29 cellular contexts compared by ENCODE assay signal in genomic region chr2:132760405-132760804, GRCh38.
DNase-seq lines count a peak whose midpoint lies in the region; ATAC-seq and TF ChIP-seq lines count a peak whose summit lies in the region.
"Had no signal": no experiment of that assay in that cellular context is flagged by ENCODE, and none has a peak within 500 bp of the region (broad histone marks: within the 10 kb centered on the region; RNA-seq: fewer than 3 reads in every experiment).

No MANE protein-coding gene starts in this region.

- no peaks in the 10 kb centered on the region; the same call in 1 of the 2 replicates for H4K20me1 ChIP-seq in GM23338 (replicated peaks; ENCODE audit: insufficient read depth)

- CTCF ChIA-PET in Caco-2 (lab: Charles Lee): no interaction called here

- H3K4me3 Mint-ChIP-seq in Caco-2 (ENCODE audit: unreplicated experiment) (no peak overlapping the region), GM23338 (no peak overlapping the region)
- H3K4me3 Mint-ChIP-seq: activated B cell treated with CpG ODN at 0.5 μM for 24 hours; activated CD4-positive, alpha-beta memory T cell treated with anti-CD3 and anti-CD28 coated beads for 36 hours; activated naive CD8-positive, alpha-beta T cell treated with anti-CD3 and anti-CD28 coated beads, Interleukin-2, amount 50 U/mL, for 24 hours; CD4-positive, alpha-beta memory T cell; memory B cell; stimulated activated memory B cell treated with anti-CD40 and anti-IgM and Interleukin-4, amounts not matched to agents 10 μg/mL and 1 μg/mL and 100 μg/mL, for 72 hours had no signal

- no peaks in the 10 kb centered on the region for H3K27me3 ChIP-seq in Caco-2 (replicated peaks; ENCODE audit: control insufficient read depth, insufficient read depth, low read length)
- H3K27me3 ChIP-seq in GM23338 (ENCODE audit: insufficient read depth): no peaks in the 10 kb centered on the region
- H3K27me3 ChIP-seq: body of pancreas, heart right ventricle had no signal

- no peaks in the 10 kb centered on the region for H3F3A ChIP-seq in GM23338 (replicated peaks; ENCODE audit: low read depth)

- H3K4me1 Mint-ChIP-seq in Caco-2 (ENCODE audit: low read depth, unreplicated experiment): peaks cover 45% of the 10 kb centered on the region
- H3K4me1 Mint-ChIP-seq in GM23338: peaks cover 5% of the 10 kb centered on the region; the same call in 2 of the 3 replicates
- H3K4me1 Mint-ChIP-seq: activated B cell treated with CpG ODN at 0.5 μM for 24 hours; activated naive CD8-positive, alpha-beta T cell treated with anti-CD3 and anti-CD28 coated beads, Interleukin-2, amount 50 U/mL, for 24 hours; CD4-positive, alpha-beta memory T cell; memory B cell; stimulated activated memory B cell treated with anti-CD40 and anti-IgM and Interleukin-4, amounts not matched to agents 10 μg/mL and 1 μg/mL and 100 μg/mL, for 72 hours had no signal

- H3K27ac Mint-ChIP-seq in Caco-2 (ENCODE audit: unreplicated experiment) (peak overlapping the region; percentile 29), GM23338 (no peak overlapping the region)
- H3K27ac Mint-ChIP-seq: activated B cell treated with CpG ODN at 0.5 μM for 24 hours; activated CD4-positive, alpha-beta memory T cell treated with anti-CD3 and anti-CD28 coated beads for 36 hours; activated naive CD8-positive, alpha-beta T cell treated with anti-CD3 and anti-CD28 coated beads, Interleukin-2, amount 50 U/mL, for 24 hours; CD4-positive, alpha-beta memory T cell; memory B cell; stimulated activated memory B cell treated with anti-CD40 and anti-IgM and Interleukin-4, amounts not matched to agents 10 μg/mL and 1 μg/mL and 100 μg/mL, for 72 hours had no signal

- H3K4me3 ChIP-seq in Caco-2 (ENCODE audit: low read depth, low read length): no peak overlapping the region
- no peak overlapping the region for H3K4me3 ChIP-seq in GM23338
- H3K4me3 ChIP-seq: body of pancreas, heart right ventricle, skin epidermis, thoracic aorta had no signal

- 0 out of 2 replicates have a peak overlapping the region, but pooled peaks have one; percentile 6 for H2AFZ ChIP-seq in GM23338

- H3K79me2 ChIP-seq in GM23338 (replicated peaks; ENCODE audit: insufficient read depth): no peaks in the 10 kb centered on the region

- H3K36me3 ChIP-seq in Caco-2 (ENCODE audit: control insufficient read depth, insufficient read depth, low read length) (no peaks in the 10 kb centered on the region), GM23338 (ENCODE audit: insufficient read depth) (no peaks in the 10 kb centered on the region)
- H3K36me3 ChIP-seq: heart right ventricle, thoracic aorta had no signal

- peaks cover 12% of the 10 kb centered on the region; the same call in 1 of the 2 replicates for H3K9me3 ChIP-seq in Caco-2
- H3K9me3 ChIP-seq: body of pancreas, thoracic aorta had no signal

- ATAC-seq in GM18873 (IDR thresholded peaks at IDR 0.05; ENCODE audit: low FRiP score, unreplicated experiment) (peak; percentile 57), GM23338 (no peak), HG03469 (IDR thresholded peaks at IDR 0.05; ENCODE audit: unreplicated experiment) (peak; percentile 38)
- ATAC-seq: activated naive CD8-positive, alpha-beta T cell treated with anti-CD3 and anti-CD28 coated beads, Interleukin-2, amount 50 U/mL, for 24 hours; body of pancreas; heart right ventricle; left colon; SK-N-SH treated with all-trans-retinoic acid at 6 μM for 48 hours; stimulated activated memory B cell treated with anti-CD40 and anti-IgM and Interleukin-4, amounts not matched to agents 10 μg/mL and 1 μg/mL and 100 μg/mL, for 72 hours had no signal

- DNase-seq in Caco-2 (no peak), GM23338 (ENCODE audit: low spot score) (no peak), GM19238 (ENCODE audit: insufficient read length, low spot score) (no peak), COR-L47 (lab: John Stamatoyannopoulos, UW) (no peak), SIG-M5 (lab: John Stamatoyannopoulos, UW) (no peak), NCI-H146 treated with DMSO at 0.1 percent for 48 hours (lab: John Stamatoyannopoulos, UW; ENCODE audit: unreplicated experiment) (no peak)
- DNase-seq: activated B cell treated with CpG ODN at 0.5 μM for 24 hours; activated CD4-positive, alpha-beta memory T cell treated with anti-CD3 and anti-CD28 coated beads for 36 hours; activated gamma-delta T cell; activated naive CD8-positive, alpha-beta T cell treated with anti-CD3 and anti-CD28 coated beads, Interleukin-2, amount 50 U/mL, for 24 hours; body of pancreas; CD4-positive, alpha-beta memory T cell; GDM1; heart right ventricle; left colon; NCI-H1417 treated with DMSO at 0.1 percent for 48 hours; NCI-H2171 treated with DMSO at 0.1 percent for 48 hours; NCI-H526; occipital lobe; RPMI8226; stimulated activated CD4-positive, alpha-beta T cell treated with anti-CD3 and anti-CD28 coated beads, Interleukin-1b, Interleukin-23, amount 100 ng/mL, for 48 hours had no signal

- TF ChIP-seq CTCF in Caco-2 (IDR thresholded peaks at IDR 0.05; ENCODE audit: insufficient read depth in 1 of 2, low read depth in 1 of 2, low read length in 1 of 2, severe bottlenecking in 1 of 2, unreplicated experiment in 1 of 2): no peak
- TF ChIP-seq CTCF in GM23338 (conservative IDR thresholded peaks at IDR 0.05; ENCODE audit: low read depth in 2 of 2): no peak

- POLR2A ChIA-PET in Caco-2 (lab: Charles Lee): no interaction called here

- intact Hi-C loops in Caco-2 (cut with micrococcal nuclease; ENCODE audit: unreplicated experiment): no loop called here

- H3K4me2 ChIP-seq in GM23338: no peak overlapping the region

- H3K36me3 Mint-ChIP-seq in Caco-2 (ENCODE audit: insufficient read depth, unreplicated experiment) (no peaks in the 10 kb centered on the region), GM23338 (ENCODE audit: low read depth) (no peaks in the 10 kb centered on the region)
- H3K36me3 Mint-ChIP-seq: activated CD4-positive, alpha-beta memory T cell treated with anti-CD3 and anti-CD28 coated beads for 36 hours; CD4-positive, alpha-beta memory T cell; memory B cell; stimulated activated memory B cell treated with anti-CD40 and anti-IgM and Interleukin-4, amounts not matched to agents 10 μg/mL and 1 μg/mL and 100 μg/mL, for 72 hours had no signal

- peaks cover 22% of the 10 kb centered on the region for H3K9me3 Mint-ChIP-seq in Caco-2 (ENCODE audit: unreplicated experiment)
- H3K9me3 Mint-ChIP-seq in GM23338: peaks cover 4% of the 10 kb centered on the region; the same call in 2 of the 3 replicates
- H3K9me3 Mint-ChIP-seq: activated B cell treated with CpG ODN at 0.5 μM for 24 hours; activated CD4-positive, alpha-beta memory T cell treated with anti-CD3 and anti-CD28 coated beads for 36 hours had no signal

- H3K4me1 ChIP-seq in Caco-2 (peaks cover 39% of the 10 kb centered on the region), GM23338 (ENCODE audit: insufficient read depth) (no peaks in the 10 kb centered on the region)
- H3K4me1 ChIP-seq: body of pancreas, heart right ventricle had no signal

- no peak overlapping the region for H3K27ac ChIP-seq in GM23338 (ENCODE audit: low read depth)
- H3K27ac ChIP-seq: 22Rv1, body of pancreas, heart right ventricle, skin epidermis, thoracic aorta had no signal

- no TSS peak for BruUV-seq in Caco-2 (replicated peaks; lab: Mats Ljungman, UMichigan)

- H3K27me3 Mint-ChIP-seq in Caco-2 (ENCODE audit: insufficient read depth, unreplicated experiment) (no peaks in the 10 kb centered on the region), GM23338 (ENCODE audit: insufficient read depth, low read depth, poor library complexity) (no peaks in the 10 kb centered on the region)
- H3K27me3 Mint-ChIP-seq: activated B cell treated with CpG ODN at 0.5 μM for 24 hours; activated CD4-positive, alpha-beta memory T cell treated with anti-CD3 and anti-CD28 coated beads for 36 hours; activated naive CD8-positive, alpha-beta T cell treated with anti-CD3 and anti-CD28 coated beads, Interleukin-2, amount 50 U/mL, for 24 hours; CD4-positive, alpha-beta memory T cell; stimulated activated memory B cell treated with anti-CD40 and anti-IgM and Interleukin-4, amounts not matched to agents 10 μg/mL and 1 μg/mL and 100 μg/mL, for 72 hours had no signal

- no peaks in the 10 kb centered on the region for H3K9me2 ChIP-seq in GM23338 (ENCODE audit: insufficient read depth)

TF ChIP-seq in GM23338, 12 proteins besides CTCF, POLR2A, EP300 and RAD21 (continues in another document):
- TF ChIP-seq EZH2phosphoT487 (IDR thresholded peaks at IDR 0.05; ENCODE audit: unreplicated experiment): no peak
- no peak for TF ChIP-seq ZNF114 (CRISPR knock-in tag; IDR thresholded peaks at IDR 0.05)
- TF ChIP-seq NANOG (IDR thresholded peaks at IDR 0.05; ENCODE audit: borderline replicate concordance): no peak
- TF ChIP-seq ZNF331 (CRISPR knock-in tag; IDR thresholded peaks at IDR 0.05; ENCODE audit: low read depth): no peak
- TF ChIP-seq ETS1 (IDR thresholded peaks at IDR 0.05): no peak
- no peak for TF ChIP-seq CREB1 (CRISPR knock-in tag; IDR thresholded peaks at IDR 0.05; ENCODE audit: low read depth)
